29 cellular contexts compared by ENCODE assay signal in genomic region chr9:107861075-107861474, GRCh38.
"Had no signal": no experiment of that assay in that cellular context is flagged by ENCODE, and none has a peak within 500 bp of the region (broad histone marks: within the 10 kb centered on the region; RNA-seq: fewer than 3 reads in every experiment).

No MANE protein-coding gene starts in this region.

- DNase-seq: activated CD4-positive, alpha-beta T cell treated with anti-CD3 and anti-CD28 coated beads for 4 hours; activated CD4-positive, alpha-beta T cell treated with anti-CD3 and anti-CD28 coated beads, Interleukin-2, amount 50 U/mL, for 4 hours; activated effector memory CD4-positive, alpha-beta T cell treated with anti-CD3 and anti-CD28 coated beads, Interleukin-2, amount 50 U/mL, for 16 hours; activated naive CD4-positive, alpha-beta T cell treated with anti-CD3 and anti-CD28 coated beads for 36 hours; activated naive CD8-positive, alpha-beta T cell treated with anti-CD3 and anti-CD28 coated beads for 36 hours; activated T-cell treated with anti-CD3 and anti-CD28 coated beads for 4 hours; activated T-cell treated with anti-CD3 and anti-CD28 coated beads, Interleukin-2, amount 50 U/mL, for 72 hours; adrenal gland; aorta; body of pancreas; colonic mucosa; effector CD8-positive, alpha-beta T cell; foreskin fibroblast; heart left ventricle; hypothalamus; kidney glomerular epithelial cell; mucosa of descending colon; posterior cingulate gyrus; stimulated activated CD4-positive, alpha-beta T cell treated with anti-CD3 and anti-CD28 coated beads, Interleukin-12 subunit alpha, Interleukin-12 subunit beta, amount 100 ng/mL, for 4 hours; stimulated activated CD4-positive, alpha-beta T cell treated with anti-CD3 and anti-CD28 coated beads, Interleukin-4, amount 100 ng/mL, for 1 hour; stimulated activated naive CD8-positive, alpha-beta T cell treated with anti-CD3 and anti-CD28 coated beads, Interleukin-15, Interleukin-2, amounts not matched to agents 100 U/mL and 50 U/mL, for 24 hours; testis; transverse colon had no signal

- H3K27me3 ChIP-seq: adrenal gland, body of pancreas, colonic mucosa, testis, transverse colon had no signal

- H3K4me3 Mint-ChIP-seq: activated naive CD4-positive, alpha-beta T cell treated with anti-CD3 and anti-CD28 coated beads for 36 hours; activated naive CD8-positive, alpha-beta T cell treated with anti-CD3 and anti-CD28 coated beads for 36 hours; activated T-cell treated with anti-CD3 and anti-CD28 coated beads, Interleukin-2, amount 50 U/mL, for 72 hours; natural killer cell treated with Interleukin-12 subunit alpha and Interleukin-12 subunit beta and Interleukin-15 and Interleukin-18, amount 100 ng/mL, for 72 hours; T-helper 2 cell treated with Interferon-gamma antibody and Interleukin-4, amounts not matched to agents 5 μg/mL and 100 μg/mL, for 36 hours had no signal

- H3K27me3 Mint-ChIP-seq: activated naive CD8-positive, alpha-beta T cell treated with anti-CD3 and anti-CD28 coated beads for 36 hours; natural killer cell treated with Interleukin-12 subunit alpha and Interleukin-12 subunit beta and Interleukin-15 and Interleukin-18, amount 100 ng/mL, for 72 hours had no signal

- ATAC-seq: activated T-cell treated with anti-CD3 and anti-CD28 coated beads, Interleukin-2, amount 50 U/mL, for 72 hours; body of pancreas; heart left ventricle; left lobe of liver; mucosa of descending colon; natural killer cell treated with Interleukin-12 subunit alpha and Interleukin-12 subunit beta and Interleukin-15 and Interleukin-18, amount 100 ng/mL, for 72 hours; sciatic nerve; stimulated activated naive CD8-positive, alpha-beta T cell treated with anti-CD3 and anti-CD28 coated beads, Interleukin-15, Interleukin-2, amounts not matched to agents 100 U/mL and 50 U/mL, for 24 hours had no signal

- H3K36me3 ChIP-seq: adrenal gland, colonic mucosa, heart left ventricle, transverse colon had no signal

- H3K4me3 ChIP-seq: adrenal gland, body of pancreas, colonic mucosa, heart left ventricle, lung, mucosa of descending colon, skin epidermis, testis, transverse colon had no signal

- H3K4me1 ChIP-seq: body of pancreas, colonic mucosa, transverse colon had no signal

- H3K36me3 Mint-ChIP-seq: activated naive CD8-positive, alpha-beta T cell treated with anti-CD3 and anti-CD28 coated beads for 36 hours; natural killer cell treated with Interleukin-12 subunit alpha and Interleukin-12 subunit beta and Interleukin-15 and Interleukin-18, amount 100 ng/mL, for 72 hours had no signal

- H3K4me1 Mint-ChIP-seq: activated naive CD8-positive, alpha-beta T cell treated with anti-CD3 and anti-CD28 coated beads for 36 hours had no signal

- H3K27ac ChIP-seq: adrenal gland, body of pancreas, colonic mucosa, heart left ventricle, skin epidermis, testis, transverse colon had no signal

- H3K9me3 Mint-ChIP-seq: natural killer cell treated with Interleukin-12 subunit alpha and Interleukin-12 subunit beta and Interleukin-15 and Interleukin-18, amount 100 ng/mL, for 72 hours; T-helper 2 cell treated with Interferon-gamma antibody and Interleukin-4, amounts not matched to agents 5 μg/mL and 100 μg/mL, for 36 hours had no signal

- H3K9me3 ChIP-seq: adrenal gland, body of pancreas, colonic mucosa, mucosa of descending colon, testis, transverse colon had no signal

- H3K27ac Mint-ChIP-seq: activated naive CD4-positive, alpha-beta T cell treated with anti-CD3 and anti-CD28 coated beads for 36 hours; activated naive CD8-positive, alpha-beta T cell treated with anti-CD3 and anti-CD28 coated beads for 36 hours; activated T-cell treated with anti-CD3 and anti-CD28 coated beads, Interleukin-2, amount 50 U/mL, for 72 hours; natural killer cell treated with Interleukin-12 subunit alpha and Interleukin-12 subunit beta and Interleukin-15 and Interleukin-18, amount 100 ng/mL, for 72 hours; T-helper 2 cell treated with Interferon-gamma antibody and Interleukin-4, amounts not matched to agents 5 μg/mL and 100 μg/mL, for 36 hours had no signal
